ENCODE assay signal across 29 cellular contexts in the genomic region with DNA sequence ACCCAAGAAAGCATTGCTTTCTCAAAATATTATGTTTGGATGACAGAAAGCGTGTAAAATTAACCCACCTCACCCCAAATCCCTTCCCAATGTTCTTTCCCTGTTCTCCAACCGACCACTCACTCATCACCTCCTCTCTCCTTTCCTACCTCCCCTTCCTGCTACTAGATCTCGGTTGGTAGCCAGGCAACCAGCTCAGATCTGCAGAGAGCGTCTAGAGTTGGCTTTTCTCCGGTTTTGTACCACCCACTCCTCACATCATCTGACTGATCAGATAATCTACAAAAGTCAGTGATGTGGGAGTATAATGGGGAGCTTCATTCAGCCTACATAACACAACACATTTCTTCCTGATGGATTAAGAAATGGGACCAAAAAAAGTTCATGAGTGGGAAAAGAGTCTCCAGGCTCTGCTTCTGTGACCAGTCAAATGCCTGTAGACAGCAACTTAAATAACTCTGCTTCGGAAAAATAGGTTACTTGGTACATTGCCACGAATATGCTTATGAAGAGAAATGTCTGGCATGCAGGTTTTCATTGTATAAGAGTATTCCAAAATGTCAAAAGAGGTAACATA.
"Had no signal": no experiment of that assay in that cellular context is flagged by ENCODE, and none has a peak within 500 bp of the region (broad histone marks: within the 10 kb centered on the region; RNA-seq: fewer than 3 reads in every experiment).

No MANE protein-coding gene starts in this region.

- ATAC-seq: activated naive CD4-positive, alpha-beta T cell treated with anti-CD3 and anti-CD28 coated beads, Interleukin-2, amount 50 U/mL, for 72 hours; activated T-cell treated with anti-CD3 and anti-CD28 coated beads, Interleukin-2, amount 50 U/mL, for 72 hours; esophagus mucosa; foreskin keratinocyte; heart right ventricle; left lobe of liver; pancreas; stimulated activated memory B cell treated with anti-CD40 and anti-IgM and Interleukin-4, amounts not matched to agents 10 μg/mL and 1 μg/mL and 100 μg/mL, for 72 hours had no signal

- H3K4me3 ChIP-seq: cardiac muscle cell, heart right ventricle, lung, pancreas, prostate gland, sigmoid colon, stomach, transverse colon had no signal

- H3K9me3 ChIP-seq: heart right ventricle, neutrophil, pancreas, prostate gland, sigmoid colon, stomach, transverse colon had no signal

- H3K27ac Mint-ChIP-seq: activated naive CD4-positive, alpha-beta T cell treated with anti-CD3 and anti-CD28 coated beads, Interleukin-2, amount 50 U/mL, for 72 hours; activated T-cell treated with anti-CD3 and anti-CD28 coated beads, Interleukin-2, amount 50 U/mL, for 72 hours; stimulated activated memory B cell treated with anti-CD40 and anti-IgM and Interleukin-4, amounts not matched to agents 10 μg/mL and 1 μg/mL and 100 μg/mL, for 72 hours; T-helper 2 cell treated with Interferon-gamma antibody and Interleukin-4, amounts not matched to agents 5 μg/mL and 100 μg/mL, for 36 hours had no signal

- H3K9me3 Mint-ChIP-seq: nephron; T-helper 2 cell treated with Interferon-gamma antibody and Interleukin-4, amounts not matched to agents 5 μg/mL and 100 μg/mL, for 36 hours had no signal

- H3K27me3 Mint-ChIP-seq: stimulated activated memory B cell treated with anti-CD40 and anti-IgM and Interleukin-4, amounts not matched to agents 10 μg/mL and 1 μg/mL and 100 μg/mL, for 72 hours had no signal

- H3K4me3 Mint-ChIP-seq: activated T-cell treated with anti-CD3 and anti-CD28 coated beads, Interleukin-2, amount 50 U/mL, for 72 hours; stimulated activated memory B cell treated with anti-CD40 and anti-IgM and Interleukin-4, amounts not matched to agents 10 μg/mL and 1 μg/mL and 100 μg/mL, for 72 hours; T-helper 2 cell treated with Interferon-gamma antibody and Interleukin-4, amounts not matched to agents 5 μg/mL and 100 μg/mL, for 36 hours had no signal

- H3K36me3 Mint-ChIP-seq: stimulated activated memory B cell treated with anti-CD40 and anti-IgM and Interleukin-4, amounts not matched to agents 10 μg/mL and 1 μg/mL and 100 μg/mL, for 72 hours had no signal

- H3K27me3 ChIP-seq: foreskin keratinocyte, heart right ventricle, pancreas, sigmoid colon, stomach, transverse colon had no signal

- DNase-seq: activated CD4-positive, alpha-beta T cell treated with anti-CD3 and anti-CD28 coated beads for 4 hours; activated CD4-positive, alpha-beta T cell treated with anti-CD3 and anti-CD28 coated beads, Interleukin-2, amount 50 U/mL, for 4 hours; activated CD4-positive, CD25-positive, alpha-beta regulatory T cell; activated naive CD4-positive, alpha-beta T cell; activated T-cell treated with anti-CD3 and anti-CD28 coated beads for 4 hours; activated T-cell treated with anti-CD3 and anti-CD28 coated beads, Interleukin-2, amount 50 U/mL, for 72 hours; cortex of kidney; foreskin keratinocyte; heart right ventricle; kidney glomerular epithelial cell; pancreas; sigmoid colon; small intestine; stimulated activated CD4-positive, alpha-beta T cell treated with anti-CD3 and anti-CD28 coated beads, Interleukin-1b, Interleukin-23, amount 100 ng/mL, for 48 hours; stimulated activated CD4-positive, alpha-beta T cell treated with anti-CD3 and anti-CD28 coated beads, Interleukin-4, amount 100 ng/mL, for 4 hours; stimulated activated CD8-positive, alpha-beta memory T cell treated with anti-CD3 and anti-CD28 coated beads, Interleukin-4, amount 100 ng/mL, for 48 hours; stomach; T-helper 1 cell; transverse colon had no signal

- H3K4me1 Mint-ChIP-seq: stimulated activated memory B cell treated with anti-CD40 and anti-IgM and Interleukin-4, amounts not matched to agents 10 μg/mL and 1 μg/mL and 100 μg/mL, for 72 hours had no signal

- H3K36me3 ChIP-seq: cardiac muscle cell, neutrophil, pancreas, prostate gland, sigmoid colon, stomach, transverse colon had no signal

- H3K4me1 ChIP-seq: foreskin keratinocyte, pancreas, prostate gland, transverse colon had no signal

- H3K27ac ChIP-seq: cardiac muscle cell, foreskin keratinocyte, heart right ventricle, neutrophil, pancreas, prostate gland, stomach, transverse colon had no signal
